15 cellular contexts compared by ENCODE assay signal in genomic region chr11:93585758-93586157, GRCh38. TPM values are rescaled to one million over a fixed set of nuclear protein-coding genes. Genes with fewer than 3 reads are reported as not detected.
A peak's percentile ranks its signal among the peaks of the same experiment; 100 is the strongest.
DNase-seq lines count a peak whose midpoint lies in the region; TF ChIP-seq lines count a peak whose summit lies in the region.
"Had no signal": no experiment of that assay in that cellular context is flagged by ENCODE, and none has a peak within 500 bp of the region (broad histone marks: within the 10 kb centered on the region; RNA-seq: fewer than 3 reads in every experiment).

No MANE protein-coding gene starts in this region.

- no peaks in the 10 kb centered on the region for H3K36me3 ChIP-seq in vagina

- H3K27me3 ChIP-seq in vagina: no peaks in the 10 kb centered on the region

- no peak overlapping the region for H3K27ac Mint-ChIP-seq in endothelial cell (ENCODE audit: unreplicated experiment)
- H3K27ac Mint-ChIP-seq: activated CD4-positive, alpha-beta T cell treated with anti-CD3 and anti-CD28 coated beads, Interleukin-2, amount 10 ng/mL, durations not matched to agents 24 days and 14 days; activated naive CD8-positive, alpha-beta T cell had no signal

- DNase-seq in AG20443 (ENCODE audit: low spot score): peak; percentile 93
- DNase-seq in NCI-H226: peak; percentile 79
- DNase-seq in epithelial cell of proximal tubule (ENCODE audit: low read depth): peak; percentile 57
- peak; percentile 73 for DNase-seq in myocyte (ENCODE audit: low read depth)
- DNase-seq in activated gamma-delta T cell treated with Interleukin-2 at 50 U/mL for 16 hours: no peak
- DNase-seq in endothelial cell (ENCODE audit: low spot score): no peak
- no peak for DNase-seq in vagina (ENCODE audit: extremely low spot score in 2 of 2)
- no peak for DNase-seq in dedifferentiated amniotic fluid mesenchymal stem cell (ENCODE audit: extremely low spot score)
- DNase-seq: activated CD4-positive, alpha-beta T cell treated with anti-CD3 and anti-CD28 coated beads, Interleukin-2, amount 10 ng/mL, durations not matched to agents 24 days and 14 days; MM.1S; NCI-H524; occipital lobe; SK-N-SH had no signal

- intact Hi-C loops in vagina (cut with DNase I): no loop called here

- TF ChIP-seq CTCF in epithelial cell of proximal tubule (conservative IDR thresholded peaks at IDR 0.05; ENCODE audit: low read depth, low read length) (no peak), endothelial cell (IDR thresholded peaks at IDR 0.05; ENCODE audit: unreplicated experiment) (no peak), vagina (IDR thresholded peaks at IDR 0.05) (no peak)

- TF ChIP-seq POLR2A in vagina (IDR thresholded peaks at IDR 0.05): no peak

- H3K9me3 ChIP-seq in vagina: no peaks in the 10 kb centered on the region
- H3K9me3 ChIP-seq: SK-N-SH had no signal

- H3K27me3 Mint-ChIP-seq in endothelial cell (ENCODE audit: unreplicated experiment): no peaks in the 10 kb centered on the region

- no peak overlapping the region for H3K4me3 Mint-ChIP-seq in endothelial cell (ENCODE audit: unreplicated experiment)
- H3K4me3 Mint-ChIP-seq: activated CD4-positive, alpha-beta T cell treated with anti-CD3 and anti-CD28 coated beads, Interleukin-2, amount 10 ng/mL, durations not matched to agents 24 days and 14 days; activated naive CD8-positive, alpha-beta T cell had no signal

- H3K36me3 Mint-ChIP-seq in endothelial cell (ENCODE audit: low read depth, unreplicated experiment): no peaks in the 10 kb centered on the region
- H3K36me3 Mint-ChIP-seq: activated naive CD8-positive, alpha-beta T cell had no signal

- H3K4me3 ChIP-seq in epithelial cell of proximal tubule (ENCODE audit: low read depth, low read length) (no peak overlapping the region), vagina (no peak overlapping the region)

- no peak overlapping the region for H3K27ac ChIP-seq in vagina
- H3K27ac ChIP-seq: C4-2B had no signal

- no peaks in the 10 kb centered on the region for H3K9me3 Mint-ChIP-seq in endothelial cell (ENCODE audit: unreplicated experiment)
- H3K9me3 Mint-ChIP-seq: activated CD4-positive, alpha-beta T cell treated with anti-CD3 and anti-CD28 coated beads, Interleukin-2, amount 10 ng/mL, durations not matched to agents 24 days and 14 days had no signal

- H3K4me1 Mint-ChIP-seq in endothelial cell (ENCODE audit: unreplicated experiment): no peaks in the 10 kb centered on the region
- H3K4me1 Mint-ChIP-seq: activated CD4-positive, alpha-beta T cell treated with anti-CD3 and anti-CD28 coated beads, Interleukin-2, amount 10 ng/mL, durations not matched to agents 24 days and 14 days had no signal

- H3K4me1 ChIP-seq in vagina: no peaks in the 10 kb centered on the region

RNA-seq across cellular contexts. Expression of gene SMCO4, which starts 42.6 kb away (rescaled TPM):
- 20.0 and 48.1 TPM in 2 replicates for total RNA-seq in epithelial cell of proximal tubule
- total RNA-seq in myocyte: 2.2 and 5.6 TPM in 2 replicates
- polyA plus RNA-seq in myocyte (2012): 24.2 TPM
- total RNA-seq in endothelial cell (ENCODE audit: unreplicated experiment): 23.7 TPM
- 9.6 TPM for total RNA-seq in vagina

Comparison
In these comparisons a context has a peak if more than half of its experiments do, and no peak if none do; other contexts are left out.
1. DNase-seq: peak in AG20443 (single experiment), NCI-H226 (single experiment), epithelial cell of proximal tubule (single experiment) and myocyte (single experiment); none in activated gamma-delta T cell treated with Interleukin-2 at 50 U/mL for 16 hours (single experiment), endothelial cell (single experiment), vagina (0 of 2) and dedifferentiated amniotic fluid mesenchymal stem cell (single experiment).